Comparison of ENCODE assay signal across 8 cellular contexts in genomic region chr14:92922883-92923743, GRCh38. TPM values are rescaled to one million over a fixed set of nuclear protein-coding genes. Genes with fewer than 3 reads are reported as not detected.
DNase-seq lines count a peak whose midpoint lies in the region; ATAC-seq, FAIRE-seq and TF ChIP-seq lines count a peak whose summit lies in the region.

Gene CHGA (plus strand): TSS chr14:92923150. CDS start chr14:92923360, 210 bp downstream.

- no peaks in the 10 kb centered on the region for H3K79me2 ChIP-seq in endothelial cell of umbilical vein (ENCODE audit: control insufficient read depth, insufficient read depth, low read length)

- H3K27ac ChIP-seq in endothelial cell of umbilical vein (ENCODE audit: insufficient read depth, low read depth, low read length): no peak within 1 kb of the TSS

- H3K9ac ChIP-seq in endothelial cell of umbilical vein (replicated peaks; ENCODE audit: extremely low read depth, insufficient read depth, low read length): no peak within 1 kb of the TSS

- peaks cover 14 to 66% (median 34%) of the 10 kb centered on the region in 5 donors for H3K27me3 Mint-ChIP-seq in naive thymus-derived CD8-positive, alpha-beta T cell

- no peak within 1 kb of the TSS for H3K27ac Mint-ChIP-seq in naive thymus-derived CD8-positive, alpha-beta T cell

- no peaks in the 10 kb centered on the region for H3K9me3 ChIP-seq in endothelial cell of umbilical vein (replicated peaks; ENCODE audit: control insufficient read depth, insufficient read depth, low read length)

- no peaks in the 10 kb centered on the region for H4K20me1 ChIP-seq in endothelial cell of umbilical vein (replicated peaks; ENCODE audit: control insufficient read depth, extremely low read depth, insufficient read depth, low read length)

- peak; percentile 72 to 86 for ATAC-seq in naive thymus-derived CD8-positive, alpha-beta T cell

- H3K36me3 ChIP-seq in endothelial cell of umbilical vein (ENCODE audit: control insufficient read depth in 2 of 2, extremely low read depth in 1 of 2, insufficient read depth in 2 of 2, low read length in 2 of 2): no peaks in the 10 kb centered on the region

- POLR2A ChIA-PET in endothelial cell of umbilical vein (lab: Charles Lee): no interaction called here
- POLR2A ChIA-PET in naive thymus-derived CD8-positive, alpha-beta T cell (lab: Charles Lee): no interaction called here

- no peaks in the 10 kb centered on the region for H3K4me1 ChIP-seq in endothelial cell of umbilical vein (ENCODE audit: control insufficient read depth, extremely low read depth, insufficient read depth, low read length)

- H3K4me3 ChIP-seq in endothelial cell of umbilical vein (replicated peaks in 1 of 3; ENCODE audit: insufficient read depth in 1 of 3, low read depth in 1 of 3, low read length in 3 of 3): no peak within 1 kb of the TSS

- peaks cover 5 to 6% of the 10 kb centered on the region in 2 experiments for H3K27me3 ChIP-seq in endothelial cell of umbilical vein (ENCODE audit: control insufficient read depth in 2 of 2, insufficient read depth in 2 of 2, low read length in 2 of 2)

- no peak for FAIRE-seq in GM18507 (lab: Jason Lieb, UNC)
- FAIRE-seq in endothelial cell of umbilical vein (lab: Jason Lieb, UNC): no peak

- H3K9me3 Mint-ChIP-seq in naive thymus-derived CD8-positive, alpha-beta T cell: peaks cover 0 to 14% (median 0%) of the 10 kb centered on the region in 9 donors

- TF ChIP-seq POLR2A in endothelial cell of umbilical vein (IDR thresholded peaks at IDR 0.05; ENCODE audit: low read depth, low read length): no peak

- H3K36me3 Mint-ChIP-seq in naive thymus-derived CD8-positive, alpha-beta T cell: peaks cover 0 to 5% (median 3%) of the 10 kb centered on the region in 3 donors

- CTCF ChIA-PET in endothelial cell of umbilical vein (lab: Charles Lee): no interaction called here

- peaks cover 0 to 9% (median 3%) of the 10 kb centered on the region in 4 donors for H3K4me1 Mint-ChIP-seq in naive thymus-derived CD8-positive, alpha-beta T cell

- peak; percentile 14 for DNase-seq in GM18507 (ENCODE audit: extremely low spot score, insufficient read length, low read depth)
- peak; percentile 75 for DNase-seq in NCI-H2171 (lab: John Stamatoyannopoulos, UW)
- DNase-seq in activated CD4-positive, alpha-beta T cell treated with anti-CD3 and anti-CD28 coated beads, Interleukin-2, amount 50 U/mL, for 48 hours: peak; percentile 43 to 55
- peak; percentile 40 for DNase-seq in endothelial cell of umbilical vein (ENCODE audit: low read depth, low spot score)
- peak in 9 of 10 donors; percentile 39 to 74 (median 48) for DNase-seq in naive thymus-derived CD8-positive, alpha-beta T cell
- DNase-seq in cortex of kidney (lab: John Stamatoyannopoulos, UW): no peak
- DNase-seq in NK-92 (lab: John Stamatoyannopoulos, UW; ENCODE audit: unreplicated experiment): no peak
- no peak for DNase-seq in SKM-1 treated with dmso at 0.1 percent for 144 hours (lab: John Stamatoyannopoulos, UW; ENCODE audit: unreplicated experiment)

- H2AFZ ChIP-seq in endothelial cell of umbilical vein (ENCODE audit: low read depth, low read length): no peak within 1 kb of the TSS

- dilution Hi-C loops in endothelial cell of umbilical vein (cut with MboI; ENCODE audit: extremely low pct_ligation_motif_present, low sequenced_read_pairs): no loop called here

- peak within 1 kb of the TSS in 3 of 10 donors; percentile 31 to 45 (median 42) for H3K4me3 Mint-ChIP-seq in naive thymus-derived CD8-positive, alpha-beta T cell

- intact Hi-C loops in endothelial cell of umbilical vein (cut with micrococcal nuclease): no loop called here

- no peak for TF ChIP-seq CTCF in endothelial cell of umbilical vein (IDR thresholded peaks at IDR 0.05; ENCODE audit: extremely low read depth in 1 of 2, insufficient read depth in 1 of 2, low read depth in 1 of 2, low read length in 2 of 2)

- no peak within 1 kb of the TSS for H3K4me2 ChIP-seq in endothelial cell of umbilical vein (ENCODE audit: insufficient read depth, low read length)

- no peaks in the 10 kb centered on the region for H3K9me1 ChIP-seq in endothelial cell of umbilical vein (replicated peaks; ENCODE audit: control insufficient read depth, extremely low read depth, insufficient read depth, low read length)

- BruUV-seq in endothelial cell of umbilical vein (replicated peaks; lab: Mats Ljungman, UMichigan): no TSS peak

TF ChIP-seq in endothelial cell of umbilical vein, 7 proteins besides CTCF, POLR2A, EP300 and RAD21:
- TF ChIP-seq MAX (IDR thresholded peaks at IDR 0.05; ENCODE audit: insufficient read depth, insufficient read length) (no peak), EZH2 (IDR thresholded peaks at IDR 0.05; ENCODE audit: borderline replicate concordance, low read depth, low read length, severe bottlenecking) (no peak), POLR2AphosphoS5 (IDR thresholded peaks at IDR 0.05; ENCODE audit: insufficient read depth, low read depth, low read length) (no peak), FOS (IDR thresholded peaks at IDR 0.05; ENCODE audit: borderline replicate concordance, insufficient read depth, low read length) (no peak), MYC (IDR thresholded peaks at IDR 0.05; ENCODE audit: low read depth, low read length) (no peak)

RNA-seq across cellular contexts. Expression of gene CHGA, which starts in this region (rescaled TPM):
- not detected in 2 replicates for total RNA-seq in endothelial cell of umbilical vein
- not detected in 2 replicates for polyA plus RNA-seq in endothelial cell of umbilical vein
- not detected in 2 replicates for polyA plus RNA-seq in endothelial cell of umbilical vein (2011; cell fraction: cytosol; rRNA removed)
- not detected in 2 replicates for polyA plus RNA-seq in endothelial cell of umbilical vein (2011; cell fraction: nucleus; rRNA removed)
- polyA plus RNA-seq in endothelial cell of umbilical vein (2012): not detected in 2 replicates
- not detected in 2 replicates for polyA minus RNA-seq in endothelial cell of umbilical vein
- polyA minus RNA-seq in endothelial cell of umbilical vein (2011; cell fraction: cytosol; rRNA and poly(A)+ RNA removed): not detected
- polyA minus RNA-seq in endothelial cell of umbilical vein (2011; cell fraction: nucleus; rRNA and poly(A)+ RNA removed): not detected in 2 replicates
- total RNA-seq in naive thymus-derived CD8-positive, alpha-beta T cell: not detected
- under 1 TPM in 1 of 3 donors, not detected in 2; 0.46 TPM for polyA plus RNA-seq in naive thymus-derived CD8-positive, alpha-beta T cell

Comparison
In these comparisons a context has a peak if more than half of its experiments do, and no peak if none do; other contexts are left out.
1. Peak in DNase-seq in endothelial cell of umbilical vein; RNA of the gene not detected or under 1 TPM.
2. Peak in DNase-seq and ATAC-seq in naive thymus-derived CD8-positive, alpha-beta T cell; RNA of the gene not detected or under 1 TPM.
3. DNase-seq: peak in GM18507 (single experiment), NCI-H2171 (single experiment) and activated CD4-positive, alpha-beta T cell treated with anti-CD3 and anti-CD28 coated beads, Interleukin-2, amount 50 U/mL, for 48 hours (2 of 2); none in cortex of kidney (single experiment), NK-92 (single experiment) and SKM-1 treated with dmso at 0.1 percent for 144 hours (single experiment).